ENCODE assay signal across 21 cellular contexts in the genomic region with DNA sequence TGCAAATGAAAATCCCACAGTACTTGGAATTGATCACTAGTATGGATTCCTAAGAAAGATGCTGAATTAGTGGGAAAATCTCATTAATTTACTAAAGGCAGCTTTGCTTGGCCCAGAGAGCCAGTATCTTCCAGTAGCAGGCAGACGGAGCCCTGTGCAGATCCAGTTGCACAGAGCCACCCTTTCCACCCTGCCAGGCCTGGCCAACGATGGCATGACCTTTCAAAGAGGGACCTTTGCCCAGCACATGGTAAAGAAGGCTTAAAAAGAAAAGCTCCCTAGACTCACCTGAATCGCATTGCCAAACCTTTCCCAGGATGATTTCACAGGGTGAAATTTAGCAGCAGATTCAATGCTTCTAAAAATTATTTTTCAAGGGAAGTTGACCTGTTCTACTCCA.
"Had no signal": no experiment of that assay in that cellular context is flagged by ENCODE, and none has a peak within 500 bp of the region (broad histone marks: within the 10 kb centered on the region; RNA-seq: fewer than 3 reads in every experiment).

No MANE protein-coding gene starts in this region.

- H3K36me3 Mint-ChIP-seq: activated naive CD8-positive, alpha-beta T cell treated with anti-CD3 and anti-CD28 coated beads for 36 hours had no signal

- H3K4me3 ChIP-seq: adrenal gland, body of pancreas, cardiac muscle cell, esophagus muscularis mucosa, lower lobe of right lung, upper lobe of left lung had no signal

- H3K9me3 ChIP-seq: adrenal gland, body of pancreas, esophagus muscularis mucosa, lower lobe of right lung, upper lobe of left lung had no signal

- DNase-seq: activated CD4-positive, alpha-beta T cell treated with anti-CD3 and anti-CD28 coated beads for 4 hours; activated CD4-positive, alpha-beta T cell treated with anti-CD3 and anti-CD28 coated beads, Interleukin-2, amount 50 U/mL, for 4 hours; activated effector memory CD4-positive, alpha-beta T cell treated with anti-CD3 and anti-CD28 coated beads, Interleukin-2, amount 50 U/mL, for 16 hours; activated naive CD4-positive, alpha-beta T cell treated with anti-CD3 and anti-CD28 coated beads for 36 hours; activated naive CD8-positive, alpha-beta T cell treated with anti-CD3 and anti-CD28 coated beads for 36 hours; adrenal gland; aorta; body of pancreas; cerebellar nuclear complex; cortex of kidney; left colon; lower lobe of right lung; posterior cingulate gyrus; right cardiac atrium; stimulated activated CD4-positive, alpha-beta T cell treated with anti-CD3 and anti-CD28 coated beads, Interleukin-4, amount 100 ng/mL, for 1 hour; stimulated activated naive CD8-positive, alpha-beta T cell treated with anti-CD3 and anti-CD28 coated beads, Interleukin-15, Interleukin-2, amounts not matched to agents 100 U/mL and 50 U/mL, for 24 hours; upper lobe of left lung had no signal

- H3K27ac ChIP-seq: adrenal gland, body of pancreas, cardiac muscle cell, esophagus muscularis mucosa, lower lobe of right lung, upper lobe of left lung, VCaP had no signal

- H3K4me3 Mint-ChIP-seq: activated naive CD4-positive, alpha-beta T cell treated with anti-CD3 and anti-CD28 coated beads for 36 hours; activated naive CD8-positive, alpha-beta T cell treated with anti-CD3 and anti-CD28 coated beads for 36 hours; nephron had no signal

- ATAC-seq: body of pancreas; left colon; lower lobe of right lung; right cardiac atrium; stimulated activated naive CD8-positive, alpha-beta T cell treated with anti-CD3 and anti-CD28 coated beads, Interleukin-15, Interleukin-2, amounts not matched to agents 100 U/mL and 50 U/mL, for 24 hours had no signal

- H3K9me3 Mint-ChIP-seq: activated naive CD4-positive, alpha-beta T cell treated with anti-CD3 and anti-CD28 coated beads for 36 hours; activated naive CD8-positive, alpha-beta T cell treated with anti-CD3 and anti-CD28 coated beads for 36 hours; nephron had no signal

- H3K4me1 ChIP-seq: adrenal gland, body of pancreas, upper lobe of left lung had no signal

- H3K4me1 Mint-ChIP-seq: activated naive CD8-positive, alpha-beta T cell treated with anti-CD3 and anti-CD28 coated beads for 36 hours had no signal

- H3K27ac Mint-ChIP-seq: activated naive CD4-positive, alpha-beta T cell treated with anti-CD3 and anti-CD28 coated beads for 36 hours; activated naive CD8-positive, alpha-beta T cell treated with anti-CD3 and anti-CD28 coated beads for 36 hours; nephron had no signal

- H3K36me3 ChIP-seq: adrenal gland, cardiac muscle cell, esophagus muscularis mucosa, lower lobe of right lung, upper lobe of left lung had no signal

- H3K27me3 ChIP-seq: adrenal gland, body of pancreas, cardiac muscle cell, upper lobe of left lung had no signal
